Comparison of ENCODE assay signal across 17 cellular contexts in the genomic region with DNA sequence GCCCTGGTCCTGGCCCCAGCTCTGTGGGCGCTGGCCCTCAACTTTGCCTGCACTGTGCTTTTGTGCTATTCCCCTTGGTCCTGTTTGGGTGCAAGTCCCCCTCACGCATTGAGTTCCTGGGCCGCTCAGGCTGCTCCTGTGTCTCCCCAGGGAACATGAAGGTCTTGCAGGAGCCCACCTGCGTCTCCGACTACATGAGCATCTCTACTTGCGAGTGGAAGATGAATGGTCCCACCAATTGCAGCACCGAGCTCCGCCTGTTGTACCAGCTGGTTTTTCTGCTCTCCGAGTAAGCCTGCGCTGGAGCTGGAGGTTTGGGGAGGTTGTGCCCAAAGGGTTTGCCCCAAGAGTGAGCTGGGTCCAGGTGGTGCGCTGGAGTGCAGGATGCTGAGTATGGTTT.
"Had no signal": no experiment of that assay in that cellular context is flagged by ENCODE, and none has a peak within 500 bp of the region (broad histone marks: within the 10 kb centered on the region; RNA-seq: fewer than 3 reads in every experiment).

No MANE protein-coding gene starts in this region.

- H3K4me3 ChIP-seq: upper lobe of right lung had no signal

- H3K27me3 Mint-ChIP-seq: brain had no signal

- FAIRE-seq: colon, islet of Langerhans had no signal

- H3K4me3 Mint-ChIP-seq: brain, endodermal cell, nephron progenitor cell had no signal

- H3K4me1 Mint-ChIP-seq: brain, nephron progenitor cell had no signal

- H3K27me3 ChIP-seq: foreskin keratinocyte, upper lobe of right lung had no signal

- H3K27ac Mint-ChIP-seq: brain, endodermal cell, nephron progenitor cell had no signal

- H3K27ac ChIP-seq: foreskin keratinocyte, upper lobe of right lung had no signal

- H3K4me1 ChIP-seq: foreskin keratinocyte had no signal

- DNase-seq: activated CD4-positive, alpha-beta T cell treated with anti-CD3 and anti-CD28 coated beads, Interleukin-2, amount 50 U/mL, for 1 hour; anterior cingulate cortex; caudate nucleus; endodermal cell; foreskin keratinocyte; glutamatergic neuron; hippocampal formation; left cardiac atrium; mesendoderm; nephron progenitor cell; occipital lobe; stimulated activated naive CD4-positive, alpha-beta T cell; T-helper 9 cell; upper lobe of right lung had no signal

- H3K9me3 ChIP-seq: upper lobe of right lung had no signal

- ATAC-seq: foreskin keratinocyte had no signal
